8 cellular contexts compared by ENCODE assay signal in genomic region chr21:32771134-32771523, GRCh38. TPM values are rescaled to one million over a fixed set of nuclear protein-coding genes. Genes with fewer than 3 reads are reported as not detected.
A peak's percentile ranks its signal among the peaks of the same experiment; 100 is the strongest.
DNase-seq lines count a peak whose midpoint lies in the region; ATAC-seq and TF ChIP-seq lines count a peak whose summit lies in the region.

No MANE protein-coding gene starts in this region.

- CTCF ChIA-PET in activated CD4-positive, alpha-beta T cell treated with anti-CD3 and anti-CD28 coated beads for 36 hours (lab: Charles Lee) = interaction anchor here (0.6 to 1.6 kb wide), 12 partner anchors 13 to 426 kb away, joined by 3 to 12 read pairs (median 5); partner anchors contain the start of gene SYNJ1
- CTCF ChIA-PET in activated CD4-positive, alpha-beta memory T cell treated with anti-CD3 and anti-CD28 coated beads, Interleukin-2, amount 10 ng/mL, durations not matched to agents 7 days and 5 days (lab: Charles Lee) = interaction anchor here (0.6 to 2.5 kb wide), 16 partner anchors 9 to 379 kb away, joined by 3 to 20 read pairs (median 5); partner anchors contain the start of genes CFAP298 and SYNJ1

- POLR2A ChIA-PET in activated CD4-positive, alpha-beta T cell treated with anti-CD3 and anti-CD28 coated beads for 36 hours (lab: Charles Lee) = interaction anchor here (0.5 to 1.5 kb wide), 17 partner anchors 9 to 708 kb away, joined by 3 to 8 read pairs (median 5); partner anchors contain the start of genes CFAP298, IFNAR1, SYNJ1 and TMEM50B
- POLR2A ChIA-PET in activated CD4-positive, alpha-beta memory T cell treated with anti-CD3 and anti-CD28 coated beads, Interleukin-2, amount 10 ng/mL, durations not matched to agents 7 days and 5 days (lab: Charles Lee) = interaction anchor here (0.6 to 3.9 kb wide), 21 partner anchors 10 to 817 kb away, joined by 3 to 90 read pairs (median 5); partner anchors contain the start of genes CFAP298, DONSON, IFNAR1 and SON

- peak; percentile 17 for ATAC-seq in activated CD4-positive, alpha-beta T cell treated with anti-CD3 and anti-CD28 coated beads for 36 hours

- H3K27me3 ChIP-seq in mucosa of stomach (ENCODE audit: control insufficient read depth, insufficient read depth, low read length) = no peaks in the 10 kb centered on the region
- no peaks in the 10 kb centered on the region for H3K27me3 ChIP-seq in thymus (ENCODE audit: control insufficient read depth, insufficient read depth)

- H3K9me3 ChIP-seq in mucosa of stomach (ENCODE audit: control insufficient read depth, low read length) (no peaks in the 10 kb centered on the region), thymus (ENCODE audit: control insufficient read depth) (no peaks in the 10 kb centered on the region)

- peak overlapping the region; percentile 99 for H3K4me3 Mint-ChIP-seq in activated CD4-positive, alpha-beta T cell treated with anti-CD3 and anti-CD28 coated beads for 36 hours
- peak overlapping the region; percentile 97 for H3K4me3 Mint-ChIP-seq in activated CD4-positive, alpha-beta memory T cell treated with anti-CD3 and anti-CD28 coated beads, Interleukin-2, amount 10 ng/mL, durations not matched to agents 7 days and 5 days

- peak overlapping the region; percentile 94 for H3K27ac ChIP-seq in thymus (ENCODE audit: low read depth)

- H3K4me1 Mint-ChIP-seq in activated CD4-positive, alpha-beta T cell treated with anti-CD3 and anti-CD28 coated beads for 36 hours = peaks cover 53% of the 10 kb centered on the region
- H3K4me1 Mint-ChIP-seq in activated CD4-positive, alpha-beta memory T cell treated with anti-CD3 and anti-CD28 coated beads, Interleukin-2, amount 10 ng/mL, durations not matched to agents 7 days and 5 days = peaks cover 56% of the 10 kb centered on the region

- no peaks in the 10 kb centered on the region for H3K27me3 Mint-ChIP-seq in activated CD4-positive, alpha-beta T cell treated with anti-CD3 and anti-CD28 coated beads for 36 hours
- H3K27me3 Mint-ChIP-seq in activated CD4-positive, alpha-beta memory T cell treated with anti-CD3 and anti-CD28 coated beads, Interleukin-2, amount 10 ng/mL, durations not matched to agents 7 days and 5 days = peaks cover 3% of the 10 kb centered on the region

- H3K4me1 ChIP-seq in mucosa of stomach (ENCODE audit: control insufficient read depth, insufficient read depth, low read length) (peaks cover 8% of the 10 kb centered on the region), thymus (ENCODE audit: control insufficient read depth, insufficient read depth, low read length) (peaks cover 4% of the 10 kb centered on the region)

- peaks cover 4% of the 10 kb centered on the region for H3K9me3 Mint-ChIP-seq in activated CD4-positive, alpha-beta T cell treated with anti-CD3 and anti-CD28 coated beads for 36 hours (ENCODE audit: low read depth)
- no peaks in the 10 kb centered on the region for H3K9me3 Mint-ChIP-seq in activated CD4-positive, alpha-beta memory T cell treated with anti-CD3 and anti-CD28 coated beads, Interleukin-2, amount 10 ng/mL, durations not matched to agents 7 days and 5 days

- DNase-seq in activated CD4-positive, alpha-beta T cell treated with anti-CD3 and anti-CD28 coated beads for 36 hours = peak; percentile 76
- no peak for DNase-seq in activated CD4-positive, alpha-beta T cell treated with anti-CD3 and anti-CD28 coated beads for 1 hour
- DNase-seq in HFF-Myc (ENCODE audit: extremely low read depth, low read depth) (no peak), NAMALWA (ENCODE audit: low spot score) (peak; percentile 80), epidermal melanocyte (ENCODE audit: insufficient read length, low spot score) (peak; percentile 27)
- peak; percentile 69 for DNase-seq in activated CD4-positive, alpha-beta memory T cell treated with anti-CD3 and anti-CD28 coated beads, Interleukin-2, amount 10 ng/mL, durations not matched to agents 7 days and 5 days

- H3K27ac Mint-ChIP-seq in activated CD4-positive, alpha-beta T cell treated with anti-CD3 and anti-CD28 coated beads for 36 hours = peak overlapping the region; percentile 96
- peak overlapping the region; percentile 85 for H3K27ac Mint-ChIP-seq in activated CD4-positive, alpha-beta memory T cell treated with anti-CD3 and anti-CD28 coated beads, Interleukin-2, amount 10 ng/mL, durations not matched to agents 7 days and 5 days

- peaks cover 49% of the 10 kb centered on the region for H3K36me3 Mint-ChIP-seq in activated CD4-positive, alpha-beta T cell treated with anti-CD3 and anti-CD28 coated beads for 36 hours (ENCODE audit: low read depth)
- H3K36me3 Mint-ChIP-seq in activated CD4-positive, alpha-beta memory T cell treated with anti-CD3 and anti-CD28 coated beads, Interleukin-2, amount 10 ng/mL, durations not matched to agents 7 days and 5 days (ENCODE audit: low read depth) = peaks cover 44% of the 10 kb centered on the region

- peak overlapping the region; percentile 77 for H3K9ac ChIP-seq in mucosa of stomach (ENCODE audit: low read length)

- WGBS in thymus = under 1% methylated on average over 48 of the region's 48 CpGs

- intact Hi-C loops in activated CD4-positive, alpha-beta T cell treated with anti-CD3 and anti-CD28 coated beads for 36 hours (cut with DNase I, micrococcal nuclease) = loop anchor here (5.0 to 10.0 kb wide), 7 partner anchors 36 to 1036 kb away; partner anchors contain the start of genes CFAP298 (in 1 of the 2), GART (in 1 of the 2), IFNAR1 (in 1 of the 2) and SCAF4 (in 1 of the 2)

- TF ChIP-seq CTCF in HFF-Myc (IDR thresholded peaks at IDR 0.05; ENCODE audit: low read depth, low read length, missing control alignments) = no peak

- H3K36me3 ChIP-seq in mucosa of stomach (ENCODE audit: control insufficient read depth, insufficient read depth, low read length) (no peaks in the 10 kb centered on the region), thymus (ENCODE audit: control insufficient read depth, insufficient read depth) (no peaks in the 10 kb centered on the region)

- H3K4me3 ChIP-seq in HFF-Myc (replicated peaks; ENCODE audit: low read depth, low read length) (peak overlapping the region; percentile 96), mucosa of stomach (ENCODE audit: low read length) (peak overlapping the region; percentile 81), thymus (ENCODE audit: low read length) (peak overlapping the region; percentile 91)

RNA-seq across cellular contexts. Expression of gene PAXBP1, which starts 0.4 kb away (rescaled TPM):
- 10 to 100 TPM; 52.4 to 59.1 TPM for total RNA-seq in activated CD4-positive, alpha-beta T cell treated with anti-CD3 and anti-CD28 coated beads for 36 hours
- total RNA-seq in activated CD4-positive, alpha-beta memory T cell treated with anti-CD3 and anti-CD28 coated beads, Interleukin-2, amount 10 ng/mL, durations not matched to agents 7 days and 5 days = 10 to 100 TPM; 46.1 to 47.9 TPM
- 68.6 TPM for polyA plus RNA-seq in thymus

RNA-seq across cellular contexts. Expression of gene SYNJ1, which starts 43.3 kb away (rescaled TPM):
- 10 to 100 TPM in 1 of 2 experiments, 1 to 10 TPM in 1; 6.3 to 10.5 TPM for total RNA-seq in activated CD4-positive, alpha-beta T cell treated with anti-CD3 and anti-CD28 coated beads for 36 hours
- total RNA-seq in activated CD4-positive, alpha-beta memory T cell treated with anti-CD3 and anti-CD28 coated beads, Interleukin-2, amount 10 ng/mL, durations not matched to agents 7 days and 5 days = 10 to 100 TPM; 18.7 to 21.8 TPM
- 15.0 TPM for polyA plus RNA-seq in thymus

Comparison
In these comparisons a context has a peak if more than half of its experiments do, and no peak if none do; other contexts are left out.
1. DNase-seq: peak in activated CD4-positive, alpha-beta T cell treated with anti-CD3 and anti-CD28 coated beads for 36 hours (single experiment), NAMALWA (single experiment), activated CD4-positive, alpha-beta memory T cell treated with anti-CD3 and anti-CD28 coated beads, Interleukin-2, amount 10 ng/mL, durations not matched to agents 7 days and 5 days (single experiment) and epidermal melanocyte (single experiment); none in activated CD4-positive, alpha-beta T cell treated with anti-CD3 and anti-CD28 coated beads for 1 hour (single experiment) and HFF-Myc (single experiment).
2. Peak in every context shown above with its lines, with median percentiles within 50 percentile points of each other: H3K4me3 ChIP-seq.